ENCODE assay signal across 8 cellular contexts in the genomic region with DNA sequence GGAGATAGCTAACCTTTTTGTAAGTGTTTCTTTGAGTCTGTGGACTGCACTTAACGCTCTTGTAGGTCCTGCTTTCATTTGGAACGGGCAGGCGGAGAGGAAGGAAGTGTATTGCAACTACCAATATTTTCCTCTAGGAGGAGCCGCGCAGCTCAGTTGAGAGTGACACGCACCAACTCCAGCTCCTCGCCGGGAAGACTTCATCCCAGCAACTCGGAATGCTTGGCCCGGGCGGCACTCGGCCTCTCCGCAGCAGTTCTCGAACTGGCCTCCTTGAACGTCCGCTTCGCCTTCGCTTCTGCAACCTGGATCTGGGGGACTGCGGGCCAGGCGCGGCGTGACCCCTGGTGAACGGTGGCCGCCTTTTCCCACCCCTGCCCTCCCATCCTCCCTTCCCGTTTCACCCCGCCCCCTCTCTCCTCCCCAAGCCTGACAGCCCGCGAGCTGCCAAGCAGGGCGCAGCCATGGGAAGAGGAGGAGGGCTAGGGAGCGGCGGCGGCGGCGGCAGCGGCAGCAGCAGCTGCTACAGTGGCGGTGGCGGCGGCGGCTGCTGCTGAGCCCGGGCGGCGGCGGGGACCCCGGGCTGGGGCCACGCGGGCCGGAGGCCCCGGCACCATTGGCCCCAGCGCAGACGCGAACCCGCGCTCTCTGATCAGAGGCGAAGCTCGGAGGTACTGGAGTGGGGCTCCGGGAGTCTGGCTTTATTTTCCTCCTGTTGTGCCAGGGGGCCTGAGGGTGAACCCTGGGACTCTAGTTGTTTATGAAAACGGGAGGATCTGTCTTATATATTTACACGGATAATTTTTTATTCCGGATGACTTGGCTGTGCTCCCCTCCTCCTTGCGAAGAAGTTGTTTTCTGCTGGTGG. TPM values are rescaled to one million over a fixed set of nuclear protein-coding genes. Genes with fewer than 3 reads are reported as not detected.
DNase-seq lines count a peak whose midpoint lies in the region; ATAC-seq, FAIRE-seq and TF ChIP-seq lines count a peak whose summit lies in the region.

A gene (plus strand): TSS at position 155 of the 868 bp plus-strand sequence. CDS start 142,436 bp downstream, outside the sequence.

- H3K9me3 Mint-ChIP-seq in chondrocyte (ENCODE audit: low read depth) = no peaks in the 10 kb centered on the region

- H3K4me1 Mint-ChIP-seq in chondrocyte (ENCODE audit: low read depth) = no peaks in the 10 kb centered on the region

- no peak within 1 kb of the TSS for H3K4me2 ChIP-seq in DND-41 (ENCODE audit: insufficient read depth, low read length)
- H3K4me2 ChIP-seq in skeletal muscle satellite cell (ENCODE audit: low read length) = peak within 1 kb of the TSS; percentile 89

- H3K36me3 ChIP-seq in DND-41 (ENCODE audit: insufficient read depth, low read length) (no peaks in the 10 kb centered on the region), HUES64 (ENCODE audit: insufficient read depth, low read length) (no peaks in the 10 kb centered on the region), skeletal muscle satellite cell (ENCODE audit: insufficient read depth, low read length) (no peaks in the 10 kb centered on the region)

- FAIRE-seq in RCC 7860 (lab: Jason Lieb, UNC) = peak; percentile 65

- TF ChIP-seq CTCF in DND-41 (IDR thresholded peaks at IDR 0.05; ENCODE audit: borderline replicate concordance, extremely low read depth, low read length, poor library complexity, severe bottlenecking) = peak; percentile 16
- peak; percentile 89 for TF ChIP-seq CTCF in chondrocyte (IDR thresholded peaks at IDR 0.05)

- no peak within 1 kb of the TSS for H3K27ac ChIP-seq in DND-41 (ENCODE audit: low read length)
- H3K27ac ChIP-seq in HUES64 (ENCODE audit: low read depth, low read length) = no peak within 1 kb of the TSS

- H3K27me3 ChIP-seq in DND-41 (ENCODE audit: insufficient read depth, low read length, poor library complexity) (no peaks in the 10 kb centered on the region), HUES64 (ENCODE audit: insufficient read depth, low read length) (peaks cover 26% of the 10 kb centered on the region), skeletal muscle satellite cell (ENCODE audit: control insufficient read depth, insufficient read depth, low read length) (no peaks in the 10 kb centered on the region)

- H3K79me2 ChIP-seq in DND-41 (ENCODE audit: insufficient read depth, low read length) = no peaks in the 10 kb centered on the region

- under 1% methylated on average over 57 of the region's 60 CpGs for WGBS in HUES64

- H3K4me3 Mint-ChIP-seq in chondrocyte (ENCODE audit: unreplicated experiment) = no peak within 1 kb of the TSS

- H3K36me3 Mint-ChIP-seq in chondrocyte (ENCODE audit: low read depth) = peaks cover 1% of the 10 kb centered on the region

- H4K20me1 ChIP-seq in DND-41 (ENCODE audit: insufficient read depth, low read length) = no peaks in the 10 kb centered on the region

- H3K4me1 ChIP-seq in DND-41 (ENCODE audit: insufficient read depth, low read length) (no peaks in the 10 kb centered on the region), HUES64 (ENCODE audit: insufficient read depth, low read length) (peaks cover 3% of the 10 kb centered on the region), skeletal muscle satellite cell (ENCODE audit: control insufficient read depth, insufficient read depth, low read length) (peaks cover 11% of the 10 kb centered on the region)

- no peak within 1 kb of the TSS for H3K9ac ChIP-seq in DND-41 (ENCODE audit: low read depth, low read length)
- H3K9ac ChIP-seq in HUES64 (ENCODE audit: low read depth, low read length) = 0 out of 2 replicates have a peak within 1 kb of the TSS, but pooled peaks have one; percentile 34
- peak within 1 kb of the TSS; percentile 58 for H3K9ac ChIP-seq in skeletal muscle satellite cell (ENCODE audit: low read depth, low read length)

- no peak within 1 kb of the TSS for H3K4me3 ChIP-seq in DND-41 (ENCODE audit: low read depth in 1 of 2, low read length in 2 of 2)
- H3K4me3 ChIP-seq in HUES64 (ENCODE audit: low read length) = peak within 1 kb of the TSS; percentile 60
- H3K4me3 ChIP-seq in skeletal muscle satellite cell (ENCODE audit: low read length) = peak within 1 kb of the TSS; percentile 78

- H3K27ac Mint-ChIP-seq in chondrocyte (ENCODE audit: unreplicated experiment) = no peak within 1 kb of the TSS

- peaks cover 6% of the 10 kb centered on the region for H3K27me3 Mint-ChIP-seq in chondrocyte (ENCODE audit: low read depth)

- H2AFZ ChIP-seq in DND-41 (ENCODE audit: low read depth, low read length) = no peak within 1 kb of the TSS

- DNase-seq in DND-41 = no peak
- peak; percentile 67 for DNase-seq in RCC 7860 (ENCODE audit: low spot score)
- DNase-seq in chondrocyte (ENCODE audit: low spot score) = peak; percentile 95
- DNase-seq in inferior parietal cortex (ENCODE audit: extremely low spot score) = peak; percentile 79
- no peak for DNase-seq in cerebellar nuclear complex (lab: John Stamatoyannopoulos, UW)

- ATAC-seq in DND-41 (ENCODE audit: insufficient read depth, low read depth) (no peak), GM21390 (IDR thresholded peaks at IDR 0.05; ENCODE audit: unreplicated experiment) (peak; percentile 79)

- H3K9me3 ChIP-seq in DND-41 (ENCODE audit: insufficient read depth, low read length, severe bottlenecking) (no peaks in the 10 kb centered on the region), HUES64 (ENCODE audit: insufficient read depth, low read depth, low read length) (no peaks in the 10 kb centered on the region), skeletal muscle satellite cell (replicated peaks; ENCODE audit: low read length) (no peaks in the 10 kb centered on the region)

RNA-seq across cellular contexts. Expression of the gene that starts here (rescaled TPM):
- polyA plus RNA-seq in HUES64 (2013, experiment 1 of 2) = 0.40 TPM
- polyA plus RNA-seq in HUES64 (2013, experiment 2 of 2) = 0.38 TPM
- total RNA-seq in chondrocyte = 5.4 to 9.2 TPM (median 6.1 TPM) in 3 replicates
- 6.3 and 16.7 TPM in 2 replicates for total RNA-seq in skeletal muscle satellite cell (2012; rRNA removed)

Comparison
In these comparisons a context has a peak if more than half of its experiments do, and no peak if none do; other contexts are left out.
1. DNase-seq: peak in RCC 7860 (single experiment), chondrocyte (single experiment) and inferior parietal cortex (single experiment); none in DND-41 (single experiment) and cerebellar nuclear complex (0 of 2).
2. H3K4me3 ChIP-seq: peak in HUES64 (single experiment) and skeletal muscle satellite cell (single experiment); none in DND-41 (0 of 2).